Comparison of ENCODE assay signal across 20 cellular contexts in the genomic region with DNA sequence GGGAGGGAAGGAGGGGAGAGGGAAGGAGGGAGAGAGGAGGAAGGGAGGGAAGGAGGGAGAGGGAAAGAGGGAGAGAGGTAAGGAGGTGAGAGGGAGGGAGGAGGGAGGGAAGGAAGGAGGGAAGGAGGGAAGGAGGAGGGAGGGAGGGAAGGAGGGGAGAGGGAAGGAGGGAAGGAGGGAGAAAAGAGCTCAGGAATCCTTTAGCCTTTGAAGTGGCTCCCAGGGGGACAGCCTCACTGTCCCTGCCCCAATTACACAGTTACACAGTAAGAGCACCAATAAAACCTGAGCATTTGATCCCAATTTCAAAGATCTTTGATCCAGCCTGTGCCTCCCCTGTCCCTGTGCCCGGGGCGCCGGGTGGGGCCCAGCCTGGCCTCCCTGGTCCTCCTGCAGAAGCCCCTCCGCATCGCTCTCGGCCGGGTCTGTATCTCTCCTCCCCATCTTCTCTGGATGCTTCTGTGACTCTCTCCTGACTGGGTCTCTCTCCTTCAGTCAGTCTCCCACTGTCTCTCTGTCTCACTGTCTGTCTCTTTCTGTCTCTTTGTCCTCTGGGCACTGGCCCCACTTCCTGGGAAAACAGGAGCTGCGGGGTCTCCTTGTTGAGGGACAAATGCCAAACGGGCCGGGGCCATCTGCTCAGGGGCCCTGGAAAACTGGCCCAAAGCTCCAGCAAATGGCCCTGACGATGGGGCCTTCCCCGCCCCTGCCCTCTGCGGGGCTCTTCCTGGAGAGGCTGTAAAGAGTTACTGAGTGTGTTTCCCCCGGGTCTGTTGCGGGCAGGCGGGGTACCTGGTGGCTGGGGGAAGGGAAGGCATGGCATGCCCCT. TPM values are rescaled to one million over a fixed set of nuclear protein-coding genes. Genes with fewer than 3 reads are reported as not detected.
DNase-seq lines count a peak whose midpoint lies in the region; ATAC-seq, FAIRE-seq and TF ChIP-seq lines count a peak whose summit lies in the region.
"Had no signal": no experiment of that assay in that cellular context is flagged by ENCODE, and none has a peak within 500 bp of the region (broad histone marks: within the 10 kb centered on the region; RNA-seq: fewer than 3 reads in every experiment).

No MANE protein-coding gene starts in this region.

- H3K36me3 ChIP-seq in HepG2 (replicated peaks in 1 of 2; ENCODE audit: control insufficient read depth in 1 of 2, insufficient read depth in 2 of 2, low read length in 2 of 2) (no peaks in the 10 kb centered on the region), right lobe of liver (no peaks in the 10 kb centered on the region), Panc1 (ENCODE audit: control insufficient read depth, insufficient read depth, low read length) (no peaks in the 10 kb centered on the region), heart right ventricle (no peaks in the 10 kb centered on the region), left ventricle myocardium inferior (no peaks in the 10 kb centered on the region)
- H3K36me3 ChIP-seq: SJCRH30, upper lobe of left lung had no signal

- H3K4me3 Mint-ChIP-seq in endothelial cell (ENCODE audit: unreplicated experiment) = peak overlapping the region; percentile 68
- no peak overlapping the region for H3K4me3 Mint-ChIP-seq in stimulated activated memory B cell treated with anti-CD40 and anti-IgM and Interleukin-4, amounts not matched to agents 10 μg/mL and 1 μg/mL and 100 μg/mL, for 72 hours
- H3K4me3 Mint-ChIP-seq: activated CD8-positive, alpha-beta T cell treated with anti-CD3 and anti-CD28 coated beads for 36 hours; activated naive CD8-positive, alpha-beta T cell treated with anti-CD3 and anti-CD28 coated beads, Interleukin-2, amount 50 U/mL, for 24 hours; central memory CD8-positive, alpha-beta T cell; T-cell had no signal

- H3K4me1 ChIP-seq in HepG2 (ENCODE audit: insufficient read depth, low read length) = peaks cover 16% of the 10 kb centered on the region; the same call in 1 of the 2 replicates
- H3K4me1 ChIP-seq in right lobe of liver = no peaks in the 10 kb centered on the region
- peaks cover 9% of the 10 kb centered on the region for H3K4me1 ChIP-seq in Panc1 (ENCODE audit: control insufficient read depth, insufficient read depth, low read length)
- peaks cover 6 to 56% (median 35%) of the 10 kb centered on the region in 9 donors for H3K4me1 ChIP-seq in heart right ventricle
- peaks cover 46% of the 10 kb centered on the region for H3K4me1 ChIP-seq in left ventricle myocardium inferior

- no peaks in the 10 kb centered on the region for H3K9me3 ChIP-seq in HepG2 (ENCODE audit: low read length)
- H3K9me3 ChIP-seq in right lobe of liver = no peaks in the 10 kb centered on the region
- H3K9me3 ChIP-seq in Panc1 (ENCODE audit: control insufficient read depth, insufficient read depth, low read depth, low read length) = no peaks in the 10 kb centered on the region
- no peaks in the 10 kb centered on the region for H3K9me3 ChIP-seq in heart right ventricle
- no peaks in the 10 kb centered on the region for H3K9me3 ChIP-seq in left ventricle myocardium inferior (replicated peaks)
- H3K9me3 ChIP-seq: SJCRH30, upper lobe of left lung had no signal

- in situ Hi-C loops in HepG2 (cut with HindIII; ENCODE audit: extremely low pct_ligation_motif_present, low pct_unique_long_range_greater_than_20kb) (loop anchor here (5.0 kb wide), 1 partner anchor 56 kb away; no protein-coding TSS in a partner anchor), Panc1 (cut with HindIII; ENCODE audit: low pct_unique_long_range_greater_than_20kb, low sequenced_read_pairs) (no loop called here)

- peaks cover 6% of the 10 kb centered on the region; the same call in 1 of the 2 replicates for H4K20me1 ChIP-seq in HepG2 (ENCODE audit: insufficient read depth, low read length)

- no peak for DNase-seq in HepG2 (ENCODE audit: low spot score)
- DNase-seq in right lobe of liver = no peak
- no peak for DNase-seq in Panc1 (ENCODE audit: low read depth, low spot score)
- no peak for DNase-seq in endothelial cell (ENCODE audit: low spot score)
- no peak for DNase-seq in heart right ventricle
- DNase-seq in activated CD8-positive, alpha-beta memory T cell treated with anti-CD3 and anti-CD28 coated beads, Interleukin-2, amount 50 U/mL, for 4 hours = no peak
- no peak for DNase-seq in left ventricle myocardium inferior
- DNase-seq: activated CD4-positive, CD25-positive, alpha-beta regulatory T cell treated with anti-CD3 and anti-CD28 coated beads, Interleukin-2, amount 50 U/mL, for 72 hours; activated CD8-positive, alpha-beta T cell treated with anti-CD3 and anti-CD28 coated beads for 36 hours; activated naive CD8-positive, alpha-beta T cell treated with anti-CD3 and anti-CD28 coated beads, Interleukin-2, amount 50 U/mL, for 24 hours; NCI-H187; NCI-H526 treated with DMSO at 0.1 percent for 48 hours; SJCRH30; T-cell had no signal

- H2AFZ ChIP-seq in HepG2 (ENCODE audit: low read length) = no peak overlapping the region

- TF ChIP-seq CTCF in HepG2 (CRISPR knock-in tag; IDR thresholded peaks at IDR 0.05) (no peak), right lobe of liver (IDR thresholded peaks at IDR 0.05) (no peak), Panc1 (IDR thresholded peaks at IDR 0.05) (no peak), endothelial cell (IDR thresholded peaks at IDR 0.05; ENCODE audit: unreplicated experiment) (no peak), heart right ventricle (IDR thresholded peaks at IDR 0.05) (no peak), left ventricle myocardium inferior (IDR thresholded peaks at IDR 0.05; ENCODE audit: borderline replicate concordance) (no peak)

- peaks cover 23% of the 10 kb centered on the region for H3K4me1 Mint-ChIP-seq in endothelial cell (ENCODE audit: unreplicated experiment)
- H3K4me1 Mint-ChIP-seq in stimulated activated memory B cell treated with anti-CD40 and anti-IgM and Interleukin-4, amounts not matched to agents 10 μg/mL and 1 μg/mL and 100 μg/mL, for 72 hours = peaks cover 11% of the 10 kb centered on the region
- H3K4me1 Mint-ChIP-seq: activated naive CD8-positive, alpha-beta T cell treated with anti-CD3 and anti-CD28 coated beads, Interleukin-2, amount 50 U/mL, for 24 hours had no signal

- peaks cover 33 to 79% of the 10 kb centered on the region in 2 experiments for H3K27me3 ChIP-seq in HepG2 (ENCODE audit: control insufficient read depth in 1 of 2, insufficient read depth in 2 of 2, low read length in 2 of 2)
- no peaks in the 10 kb centered on the region for H3K27me3 ChIP-seq in right lobe of liver
- no peaks in the 10 kb centered on the region for H3K27me3 ChIP-seq in Panc1 (ENCODE audit: control insufficient read depth, insufficient read depth, low read length)
- H3K27me3 ChIP-seq in heart right ventricle = no peaks in the 10 kb centered on the region
- no peaks in the 10 kb centered on the region for H3K27me3 ChIP-seq in left ventricle myocardium inferior (ENCODE audit: low read depth)
- H3K27me3 ChIP-seq: upper lobe of left lung had no signal

- no peak overlapping the region for H3K27ac ChIP-seq in HepG2 (ENCODE audit: extremely low read length, insufficient read depth, low read length)
- no peak overlapping the region for H3K27ac ChIP-seq in right lobe of liver
- H3K27ac ChIP-seq in Panc1 (ENCODE audit: low read length) = no peak overlapping the region
- H3K27ac ChIP-seq in heart right ventricle = no peak overlapping the region
- no peak overlapping the region for H3K27ac ChIP-seq in left ventricle myocardium inferior (replicated peaks)
- H3K27ac ChIP-seq: SJCRH30, upper lobe of left lung had no signal

- no peak for TF ChIP-seq RAD21 in HepG2 (CRISPR knock-in tag; IDR thresholded peaks at IDR 0.05)

- TF ChIP-seq EP300 in HepG2 (IDR thresholded peaks at IDR 0.05; ENCODE audit: low read depth in 2 of 2, low read length in 2 of 2) (no peak), HepG2 (CRISPR knock-in tag; IDR thresholded peaks at IDR 0.05; ENCODE audit: borderline replicate concordance) (no peak)

- H3K9ac ChIP-seq in HepG2 (ENCODE audit: insufficient read depth, low read depth, low read length) = no peak overlapping the region

- H3K36me3 Mint-ChIP-seq in endothelial cell (ENCODE audit: low read depth, unreplicated experiment) = no peaks in the 10 kb centered on the region
- H3K36me3 Mint-ChIP-seq in stimulated activated memory B cell treated with anti-CD40 and anti-IgM and Interleukin-4, amounts not matched to agents 10 μg/mL and 1 μg/mL and 100 μg/mL, for 72 hours = no peaks in the 10 kb centered on the region
- H3K36me3 Mint-ChIP-seq: T-cell had no signal

- no peak overlapping the region for H3K4me2 ChIP-seq in HepG2 (ENCODE audit: low read depth, low read length)

- peaks cover 3% of the 10 kb centered on the region for H3K27me3 Mint-ChIP-seq in endothelial cell (ENCODE audit: unreplicated experiment)
- H3K27me3 Mint-ChIP-seq in stimulated activated memory B cell treated with anti-CD40 and anti-IgM and Interleukin-4, amounts not matched to agents 10 μg/mL and 1 μg/mL and 100 μg/mL, for 72 hours = peaks cover 83% of the 10 kb centered on the region

- H3K4me3 ChIP-seq in HepG2 (replicated peaks in 1 of 3; ENCODE audit: insufficient read depth in 1 of 3, low read depth in 2 of 3, low read length in 3 of 3) (no peak overlapping the region), right lobe of liver (no peak overlapping the region), Panc1 (ENCODE audit: low read depth in 2 of 2, low read length in 2 of 2) (no peak overlapping the region), heart right ventricle (no peak overlapping the region), left ventricle myocardium inferior (no peak overlapping the region)
- H3K4me3 ChIP-seq: SJCRH30, upper lobe of left lung had no signal

- ATAC-seq in HepG2 (no peak), right lobe of liver (no peak), Panc1 (peak; percentile 53; the same call in 1 of the 2 replicates), heart right ventricle (no peak)
- no peak for ATAC-seq in stimulated activated memory B cell treated with anti-CD40 and anti-IgM and Interleukin-4, amounts not matched to agents 10 μg/mL and 1 μg/mL and 100 μg/mL, for 72 hours
- ATAC-seq: activated CD8-positive, alpha-beta T cell treated with anti-CD3 and anti-CD28 coated beads for 36 hours; activated naive CD8-positive, alpha-beta T cell treated with anti-CD3 and anti-CD28 coated beads, Interleukin-2, amount 50 U/mL, for 24 hours; left lobe of liver; T-cell had no signal

- POLR2A ChIA-PET in HepG2 (lab: Yijun Ruan, JAX) = no interaction called here
- POLR2A ChIA-PET in Panc1 (lab: Charles Lee) = no interaction called here

- no peaks in the 10 kb centered on the region for H3K9me3 Mint-ChIP-seq in endothelial cell (ENCODE audit: unreplicated experiment)
- no peaks in the 10 kb centered on the region for H3K9me3 Mint-ChIP-seq in stimulated activated memory B cell treated with anti-CD40 and anti-IgM and Interleukin-4, amounts not matched to agents 10 μg/mL and 1 μg/mL and 100 μg/mL, for 72 hours
- H3K9me3 Mint-ChIP-seq: activated CD8-positive, alpha-beta T cell treated with anti-CD3 and anti-CD28 coated beads for 36 hours; activated naive CD8-positive, alpha-beta T cell treated with anti-CD3 and anti-CD28 coated beads, Interleukin-2, amount 50 U/mL, for 24 hours; central memory CD8-positive, alpha-beta T cell; T-cell had no signal

- CTCF ChIA-PET in HepG2 (lab: Yijun Ruan, JAX; ENCODE audit: low intra/inter-chr PET ratio, low total read pairs) (no interaction called here), Panc1 (lab: Charles Lee) (interaction anchor here (0.6 kb wide), 1 partner anchor 16 kb away, joined by 3 read pairs; no protein-coding TSS in a partner anchor)

- intact Hi-C loops in HepG2 (cut with micrococcal nuclease; ENCODE audit: unreplicated experiment) (no loop called here), right lobe of liver (cut with DNase I) (no loop called here), Panc1 (cut with micrococcal nuclease; ENCODE audit: unreplicated experiment) (no loop called here), heart right ventricle (cut with DNase I) (loop anchor here in 2 of 10 donors (5.0 kb wide), 2 partner anchors 56 to 61 kb away; a partner anchor contains a TSS), left ventricle myocardium inferior (cut with micrococcal nuclease) (no loop called here)

- TF ChIP-seq POLR2A in HepG2 (IDR thresholded peaks at IDR 0.05; ENCODE audit: insufficient read depth in 1 of 2, low read depth in 2 of 2, low read length in 2 of 2) (no peak), right lobe of liver (IDR thresholded peaks at IDR 0.05) (no peak)

- FAIRE-seq in HepG2 (lab: Jason Lieb, UNC) = no peak
- FAIRE-seq: endothelial cell of umbilical vein, GM12891 had no signal

- no peaks in the 10 kb centered on the region for H3K79me2 ChIP-seq in HepG2 (ENCODE audit: insufficient read depth, low read length)

- H3K27ac Mint-ChIP-seq in endothelial cell (ENCODE audit: unreplicated experiment) = peak overlapping the region; percentile 67
- peak overlapping the region; percentile 17 for H3K27ac Mint-ChIP-seq in stimulated activated memory B cell treated with anti-CD40 and anti-IgM and Interleukin-4, amounts not matched to agents 10 μg/mL and 1 μg/mL and 100 μg/mL, for 72 hours
- H3K27ac Mint-ChIP-seq: activated CD8-positive, alpha-beta T cell treated with anti-CD3 and anti-CD28 coated beads for 36 hours; activated naive CD8-positive, alpha-beta T cell treated with anti-CD3 and anti-CD28 coated beads, Interleukin-2, amount 50 U/mL, for 24 hours; T-cell had no signal

- WGBS in HepG2 (ENCODE audit: low lambda C conversion rate) = 16% methylated on average over 13 of the region's 16 CpGs
- WGBS in right lobe of liver (ENCODE audit: insufficient coverage, low coverage, low lambda C conversion rate, missing lambda C conversion rate) = 72% methylated on average over 14 of the region's 16 CpGs
- WGBS in heart right ventricle, 2 donors = 78 to 82% methylated on average over 16 of the region's 16 CpGs

- no TSS peak for BruUV-seq in HepG2 (replicated peaks; lab: Mats Ljungman, UMichigan)
- BruUV-seq in Panc1 (replicated peaks; lab: Mats Ljungman, UMichigan) = no TSS peak

RNA-seq across cellular contexts. Expression of a gene that starts 54.2 kb away (rescaled TPM):
- total RNA-seq in HepG2 (2016; rRNA removed; fragmentation: Illumina TruSeq; extraction: Trizol) = 0.20 TPM in 1 of 2 replicates, not detected in the other
- total RNA-seq in HepG2 (2016; cell fraction: cytosol; rRNA removed; fragmentation: Illumina TruSeq; extraction: Trizol; ENCODE audit: low read depth) = 0.61 and 0.88 TPM in 2 replicates
- 0.19 and 0.32 TPM in 2 replicates for total RNA-seq in HepG2 (2016; cell fraction: insoluble cytoplasmic fraction; rRNA removed; fragmentation: Illumina TruSeq; extraction: Trizol)
- 0.59 and 0.93 TPM in 2 replicates for total RNA-seq in HepG2 (2016; cell fraction: membrane; rRNA removed; fragmentation: Illumina TruSeq; extraction: Trizol)
- total RNA-seq in HepG2 (2016; cell fraction: nucleus; rRNA removed; fragmentation: Illumina TruSeq; extraction: Trizol) = 0.40 TPM in 1 of 2 replicates, not detected in the other
- 5.1 and 10.3 TPM in 2 replicates for polyA plus RNA-seq in HepG2 (2011; rRNA removed)
- 7.6 and 12.5 TPM in 2 replicates for polyA plus RNA-seq in HepG2 (2011; cell fraction: cytosol; rRNA removed)
- 20.6 and 22.6 TPM in 2 replicates for polyA plus RNA-seq in HepG2 (2011; cell fraction: nucleus; rRNA removed)
- 1.6 and 2.3 TPM in 2 replicates for polyA plus RNA-seq in HepG2 (2012)
- polyA plus RNA-seq in HepG2 (2016; cell fraction: cytosol; fragmentation: Illumina TruSeq; extraction: Trizol; ENCODE audit: low read depth) = 0.54 and 0.89 TPM in 2 replicates
- polyA plus RNA-seq in HepG2 (2016; cell fraction: insoluble cytoplasmic fraction; fragmentation: Illumina TruSeq; extraction: Trizol; ENCODE audit: low read depth) = 0.20 and 0.56 TPM in 2 replicates
- 0.68 and 0.72 TPM in 2 replicates for polyA plus RNA-seq in HepG2 (2016; cell fraction: membrane; fragmentation: Illumina TruSeq; extraction: Trizol; ENCODE audit: low read depth)
- polyA plus RNA-seq in HepG2 (2016; cell fraction: nucleus; fragmentation: Illumina TruSeq; extraction: Trizol; ENCODE audit: insufficient read depth, low read depth) = not detected in 2 replicates
- polyA minus RNA-seq in HepG2 (2011; rRNA and poly(A)+ RNA removed; ENCODE audit: low replicate concordance) = 3.6 and 4.7 TPM in 2 replicates
- 3.1 and 3.3 TPM in 2 replicates for polyA minus RNA-seq in HepG2 (2011; cell fraction: cytosol; rRNA and poly(A)+ RNA removed)
- polyA minus RNA-seq in HepG2 (2011; cell fraction: nucleus; rRNA and poly(A)+ RNA removed) = 1.9 and 3.0 TPM in 2 replicates
- total RNA-seq in right lobe of liver = 10 to 100 TPM; 26.7 to 54.2 (median 45.8) TPM
- 42.3 TPM for total RNA-seq in Panc1 (2021; ENCODE audit: unreplicated experiment)
- polyA plus RNA-seq in Panc1 (2012; ENCODE audit: insufficient read length) = 81.9 TPM
- total RNA-seq in endothelial cell (ENCODE audit: unreplicated experiment) = 945 TPM
- total RNA-seq in heart right ventricle = 100 to 1,000 TPM in 5 of 10 donors, 10 to 100 TPM in 5; 68.6 to 115 (median 99.6) TPM
- 100 to 1,000 TPM; 160 to 377 TPM for polyA plus RNA-seq in heart right ventricle
- 81.5 TPM for total RNA-seq in left ventricle myocardium inferior

Comparison
In these comparisons a context has a peak if more than half of its experiments do, and no peak if none do; other contexts are left out.
1. RNA of a gene that starts 54.2 kb away (total RNA-seq): 945 TPM in endothelial cell (single experiment), 68.6 to 115 TPM in heart right ventricle, 81.5 TPM in left ventricle myocardium inferior (single experiment), 26.7 to 54.2 TPM in right lobe of liver and 42.3 TPM in Panc1 (single experiment); 0.19 to 0.93 TPM in HepG2; every median in the first group is over 10 times any median in the second.